Comparison of ENCODE assay signal across 33 cellular contexts in genomic region chr4:36226430-36227227, GRCh38. TPM values are rescaled to one million over a fixed set of nuclear protein-coding genes. Genes with fewer than 3 reads are reported as not detected.
DNase-seq lines count a peak whose midpoint lies in the region; ATAC-seq, FAIRE-seq and TF ChIP-seq lines count a peak whose summit lies in the region.
"Had no signal": no experiment of that assay in that cellular context is flagged by ENCODE, and none has a peak within 500 bp of the region (broad histone marks: within the 10 kb centered on the region; RNA-seq: fewer than 3 reads in every experiment).

No MANE protein-coding gene starts in this region.

- TF ChIP-seq CTCF in endothelial cell (IDR thresholded peaks at IDR 0.05; ENCODE audit: unreplicated experiment) (no peak), left ventricle myocardium inferior (IDR thresholded peaks at IDR 0.05; ENCODE audit: borderline replicate concordance) (no peak)

- peaks cover 32% of the 10 kb centered on the region for H3K36me3 ChIP-seq in BLaER1
- no peaks in the 10 kb centered on the region for H3K36me3 ChIP-seq in left ventricle myocardium inferior
- H3K36me3 ChIP-seq: heart right ventricle, vagina had no signal

- intact Hi-C loops in left ventricle myocardium inferior (cut with micrococcal nuclease), result no loop called here

- H3K4me3 ChIP-seq in BLaER1 (no peak overlapping the region), left ventricle myocardium inferior (no peak overlapping the region)
- H3K4me3 ChIP-seq: body of pancreas, GM23248, heart right ventricle, smooth muscle cell, testis, vagina had no signal

- no peaks in the 10 kb centered on the region for H3K27me3 ChIP-seq in BLaER1
- no peaks in the 10 kb centered on the region for H3K27me3 ChIP-seq in left ventricle myocardium inferior (ENCODE audit: low read depth)
- H3K27me3 ChIP-seq: body of pancreas, foreskin keratinocyte, heart right ventricle, testis, vagina had no signal

- H3K27ac ChIP-seq in BLaER1 (no peak overlapping the region), left ventricle myocardium inferior (replicated peaks) (no peak overlapping the region)
- H3K27ac ChIP-seq: GM23248, heart right ventricle, testis, vagina had no signal

- no peak overlapping the region for H3K4me3 Mint-ChIP-seq in endothelial cell (ENCODE audit: unreplicated experiment)
- H3K4me3 Mint-ChIP-seq: HFFc6, WTC11 had no signal

- peak overlapping the region; percentile 15 for H3K27ac Mint-ChIP-seq in endothelial cell (ENCODE audit: unreplicated experiment)
- H3K27ac Mint-ChIP-seq: HFFc6, WTC11 had no signal

- no peaks in the 10 kb centered on the region for H3K27me3 Mint-ChIP-seq in endothelial cell (ENCODE audit: unreplicated experiment)
- H3K27me3 Mint-ChIP-seq: naive B cell had no signal

- H3K4me2 ChIP-seq in BLaER1, result 0 out of 2 replicates have a peak overlapping the region, but pooled peaks have one; percentile 10
- H3K4me2 ChIP-seq: smooth muscle cell had no signal

- peaks cover 49% of the 10 kb centered on the region for H4K20me1 ChIP-seq in BLaER1

- FAIRE-seq in GM18507 (lab: Jason Lieb, UNC), result peak; percentile 15
- FAIRE-seq: D721Med had no signal

- H3K9me3 ChIP-seq in BLaER1 (0 out of 2 replicates have a peak, but pooled peaks cover 3% of the 10 kb centered on the region), left ventricle myocardium inferior (replicated peaks) (peaks cover under 1% of the 10 kb centered on the region)
- H3K9me3 ChIP-seq: body of pancreas, heart right ventricle, testis, vagina had no signal

- no peak for ATAC-seq in GM18502 (IDR thresholded peaks at IDR 0.05; ENCODE audit: poor library complexity, unreplicated experiment)
- ATAC-seq: body of pancreas, esophagus mucosa, foreskin keratinocyte, heart right ventricle, left lobe of liver, SK-N-SH treated with all-trans-retinoic acid at 6 μM for 48 hours, WTC11 had no signal

- H3K4me1 ChIP-seq in BLaER1 (peaks cover 38% of the 10 kb centered on the region), left ventricle myocardium inferior (no peaks in the 10 kb centered on the region)

- no peaks in the 10 kb centered on the region for H3K9me3 Mint-ChIP-seq in endothelial cell (ENCODE audit: unreplicated experiment)
- H3K9me3 Mint-ChIP-seq: naive B cell, WTC11 had no signal

- H3K9ac ChIP-seq in BLaER1, result no peak overlapping the region
- H3K9ac ChIP-seq: GM23248 had no signal

- no peak for DNase-seq in GM18507 (ENCODE audit: extremely low spot score, insufficient read length, low read depth)
- peak; percentile 42 for DNase-seq in NCI-H526 treated with DMSO at 0.1 percent for 48 hours (lab: John Stamatoyannopoulos, UW)
- DNase-seq in endothelial cell (ENCODE audit: low spot score), result no peak
- DNase-seq in activated CD4-positive, alpha-beta T cell treated with anti-CD3 and anti-CD28 coated beads, Interleukin-2, amount 50 U/mL, for 4 hours, result no peak
- DNase-seq in left ventricle myocardium inferior, result no peak
- no peak for DNase-seq in GM19240 (ENCODE audit: insufficient read length, low spot score)
- DNase-seq: activated CD4-positive, alpha-beta T cell treated with anti-CD3 and anti-CD28 coated beads, Interleukin-2, amount 50 U/mL, for 48 hours; activated gamma-delta T cell; body of pancreas; effector memory CD4-positive, alpha-beta T cell; foreskin keratinocyte; GM23248; heart right ventricle; HFFc6; mesendoderm; naive B cell; NCI-H2081 treated with DMSO at 0.1 percent for 48 hours; NCI-H774; retina; stimulated activated CD4-positive, alpha-beta T cell treated with anti-CD3 and anti-CD28 coated beads, Interleukin-2, amount 100 ng/mL, for 24 hours; T-helper 9 cell; testis had no signal

- H3K36me3 Mint-ChIP-seq in endothelial cell (ENCODE audit: low read depth, unreplicated experiment), result no peaks in the 10 kb centered on the region
- H3K36me3 Mint-ChIP-seq: WTC11 had no signal

- peaks cover 18% of the 10 kb centered on the region for H3K4me1 Mint-ChIP-seq in endothelial cell (ENCODE audit: unreplicated experiment)

RNA-seq across cellular contexts. Expression of gene ARAP2, which starts 17.7 kb away (rescaled TPM):
- total RNA-seq in endothelial cell (ENCODE audit: unreplicated experiment), result 20.1 TPM
- 2.9 TPM for total RNA-seq in left ventricle myocardium inferior
- total RNA-seq: GM23248, HFFc6 had no signal

RNA-seq across cellular contexts. Expression of gene DTHD1, which starts 54.8 kb away (rescaled TPM):
- total RNA-seq in endothelial cell (ENCODE audit: unreplicated experiment), result not detected
- total RNA-seq in left ventricle myocardium inferior, result not detected
- total RNA-seq: chondrocyte, foreskin keratinocyte, GM23248, HFFc6, MCF 10A, smooth muscle cell, WTC11 had no signal
